24 cellular contexts compared by ENCODE assay signal in the genomic region with DNA sequence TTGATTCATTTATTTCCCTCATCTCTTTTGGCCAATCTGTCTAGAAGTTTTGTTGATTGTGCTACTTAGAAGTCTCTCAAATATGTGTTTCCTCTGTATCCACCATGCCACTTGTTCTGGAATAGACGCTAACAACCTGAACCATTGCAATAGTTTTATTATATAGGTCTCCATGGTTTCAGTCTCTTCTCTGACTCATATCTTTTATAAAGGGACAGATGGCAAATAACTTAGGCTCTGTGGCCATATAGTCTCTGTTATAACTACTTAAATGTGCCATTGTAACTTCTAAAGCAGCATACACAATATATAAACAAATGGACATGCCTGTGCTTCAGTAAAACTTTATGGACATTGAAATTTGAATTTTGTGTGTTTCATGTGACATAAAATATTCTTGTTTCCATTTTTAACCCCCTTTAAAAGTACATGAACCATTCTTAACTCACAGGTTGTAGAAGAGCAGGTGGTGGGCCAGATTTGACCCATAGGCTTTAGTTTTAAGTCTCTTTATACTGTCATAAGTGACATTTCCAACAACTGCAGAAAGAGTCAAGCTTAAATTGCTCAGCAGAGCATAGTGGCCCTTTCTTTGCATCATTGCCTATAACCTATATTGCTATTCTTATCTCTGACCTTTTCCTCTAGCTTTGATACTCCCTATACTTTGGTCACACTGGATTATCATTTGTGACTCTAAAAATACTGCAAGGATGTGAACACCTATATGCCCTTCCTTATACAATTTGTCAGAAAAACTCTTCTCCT.
A peak's percentile ranks its signal among the peaks of the same experiment; 100 is the strongest.
DNase-seq lines count a peak whose midpoint lies in the region; ATAC-seq, FAIRE-seq and TF ChIP-seq lines count a peak whose summit lies in the region.
"Had no signal": no experiment of that assay in that cellular context is flagged by ENCODE, and none has a peak within 500 bp of the region (broad histone marks: within the 10 kb centered on the region; RNA-seq: fewer than 3 reads in every experiment).

No MANE protein-coding gene starts in this region.

- BruUV-seq in PC-3 (replicated peaks; lab: Mats Ljungman, UMichigan), result no TSS peak

- no peaks in the 10 kb centered on the region for H3K9me3 ChIP-seq in PC-3 (ENCODE audit: low read length)

- no peaks in the 10 kb centered on the region for H3K36me3 ChIP-seq in PC-3 (ENCODE audit: low read depth, low read length)

- H2AFZ ChIP-seq in PC-3 (ENCODE audit: low read length), result no peak overlapping the region

- peaks cover 14 to 29% of the 10 kb centered on the region in 2 donors for H3K4me1 Mint-ChIP-seq in stimulated activated naive B cell treated with anti-CD40 and anti-IgM and Interleukin-4, amounts not matched to agents 10 μg/mL and 1 μg/mL and 100 μg/mL, for 72 hours
- H3K4me1 Mint-ChIP-seq: T-helper 17 cell had no signal

- H3K27ac ChIP-seq in PC-3 (ENCODE audit: low read length), result no peak overlapping the region

- CTCF ChIA-PET in PC-3 (lab: Charles Lee), result no interaction called here

- ATAC-seq in PC-3, result peak; percentile 53
- ATAC-seq in stimulated activated naive B cell treated with anti-CD40 and anti-IgM and Interleukin-4, amounts not matched to agents 10 μg/mL and 1 μg/mL and 100 μg/mL, for 72 hours (replicated peaks), result peak; percentile 63 to 68
- no peak for ATAC-seq in Right ventricle myocardium inferior
- no peak for ATAC-seq in GM18868 (IDR thresholded peaks at IDR 0.05; ENCODE audit: unreplicated experiment)
- ATAC-seq: T-helper 17 cell had no signal

- POLR2A ChIA-PET in PC-3 (lab: Charles Lee; ENCODE audit: unreplicated experiment), result no interaction called here

- no peak overlapping the region for H3K4me3 Mint-ChIP-seq in stimulated activated naive B cell treated with anti-CD40 and anti-IgM and Interleukin-4, amounts not matched to agents 10 μg/mL and 1 μg/mL and 100 μg/mL, for 72 hours
- H3K4me3 Mint-ChIP-seq: B cell; CD4-positive, alpha-beta T cell; T-helper 17 cell had no signal

- H3K27ac Mint-ChIP-seq in stimulated activated naive B cell treated with anti-CD40 and anti-IgM and Interleukin-4, amounts not matched to agents 10 μg/mL and 1 μg/mL and 100 μg/mL, for 72 hours, result no peak overlapping the region
- H3K27ac Mint-ChIP-seq: B cell; CD4-positive, alpha-beta T cell; T-helper 17 cell had no signal

- H3K4me1 ChIP-seq in PC-3 (ENCODE audit: insufficient read depth, low read length), result no peaks in the 10 kb centered on the region

- no peak overlapping the region for H3K9ac ChIP-seq in PC-3 (ENCODE audit: low read length)

- peak; percentile 97 for FAIRE-seq in D721Med (lab: Jason Lieb, UNC)
- FAIRE-seq in GM19239 (lab: Jason Lieb, UNC), result peak; percentile 31
- FAIRE-seq: A204.1 had no signal

- no peaks in the 10 kb centered on the region for H3K9me2 ChIP-seq in PC-3 (replicated peaks; ENCODE audit: low read length)

- no peaks in the 10 kb centered on the region for H3F3A ChIP-seq in PC-3 (ENCODE audit: low read length, unreplicated experiment)

- DNase-seq in D721Med (ENCODE audit: insufficient read length, low spot score) (no peak), GM19239 (ENCODE audit: insufficient read length, low spot score) (no peak), PC-3 (no peak), Right ventricle myocardium inferior (ENCODE audit: missing footprints) (no peak), NCI-H2081 treated with DMSO at 0.1 percent for 48 hours (lab: John Stamatoyannopoulos, UW) (no peak)
- no peak for DNase-seq in stimulated activated naive B cell treated with anti-CD40 and anti-IgM and Interleukin-4, amounts not matched to agents 10 μg/mL and 1 μg/mL and 100 μg/mL, for 72 hours
- DNase-seq: CD4-positive, alpha-beta T cell; COR-L47; DMS 273 treated with DMSO at 0.1 percent for 48 hours; GDM1; Kasumi-1; NCI-H1105; NCI-H146; NCI-H2029 treated with DMSO at 0.1 percent for 48 hours; NCI-H2171; NCI-H345; NCI-H82; OCI-M1; SHP77; SW 1271; T-helper 17 cell had no signal

- H3K9me3 Mint-ChIP-seq in stimulated activated naive B cell treated with anti-CD40 and anti-IgM and Interleukin-4, amounts not matched to agents 10 μg/mL and 1 μg/mL and 100 μg/mL, for 72 hours, result no peaks in the 10 kb centered on the region
- H3K9me3 Mint-ChIP-seq: CD4-positive, alpha-beta T cell had no signal

- H3K27me3 Mint-ChIP-seq in stimulated activated naive B cell treated with anti-CD40 and anti-IgM and Interleukin-4, amounts not matched to agents 10 μg/mL and 1 μg/mL and 100 μg/mL, for 72 hours, result peaks cover 12 to 25% of the 10 kb centered on the region in 2 donors
- H3K27me3 Mint-ChIP-seq: CD4-positive, alpha-beta T cell; T-helper 17 cell had no signal

- no peak overlapping the region for H3K4me2 ChIP-seq in PC-3 (ENCODE audit: low read length)

- TF ChIP-seq CTCF in D721Med (IDR thresholded peaks at IDR 0.05; ENCODE audit: insufficient read depth, missing control alignments) (no peak), PC-3 (conservative IDR thresholded peaks at IDR 0.05; ENCODE audit: low read depth, low read length) (no peak)

- no peaks in the 10 kb centered on the region for H3K27me3 ChIP-seq in PC-3 (ENCODE audit: low read length)

- H3K36me3 Mint-ChIP-seq in stimulated activated naive B cell treated with anti-CD40 and anti-IgM and Interleukin-4, amounts not matched to agents 10 μg/mL and 1 μg/mL and 100 μg/mL, for 72 hours, result no peaks in the 10 kb centered on the region

- no peaks in the 10 kb centered on the region for H3K79me2 ChIP-seq in PC-3 (ENCODE audit: low read length)

- H3K4me3 ChIP-seq in PC-3 (ENCODE audit: low read length), result no peak overlapping the region

- intact Hi-C loops in PC-3 (cut with micrococcal nuclease) (no loop called here), Right ventricle myocardium inferior (cut with DNase I) (no loop called here)

- H4K20me1 ChIP-seq in PC-3 (ENCODE audit: low read length), result no peaks in the 10 kb centered on the region

Comparison
In these comparisons a context has a peak if more than half of its experiments do, and no peak if none do; other contexts are left out.
1. ATAC-seq: peak in PC-3 (single experiment) and stimulated activated naive B cell treated with anti-CD40 and anti-IgM and Interleukin-4, amounts not matched to agents 10 μg/mL and 1 μg/mL and 100 μg/mL, for 72 hours (2 of 2); none in Right ventricle myocardium inferior (single experiment) and GM18868 (single experiment).